27 cellular contexts compared by ENCODE assay signal in genomic region chr4:140866492-140867005, GRCh38.
"Had no signal": no experiment of that assay in that cellular context is flagged by ENCODE, and none has a peak within 500 bp of the region (broad histone marks: within the 10 kb centered on the region; RNA-seq: fewer than 3 reads in every experiment).

No MANE protein-coding gene starts in this region.

- H3K36me3 Mint-ChIP-seq: activated CD4-positive, alpha-beta memory T cell treated with anti-CD3 and anti-CD28 coated beads for 36 hours; naive B cell had no signal

- H3K79me2 ChIP-seq: parathyroid adenoma had no signal

- DNase-seq: activated CD4-positive, alpha-beta memory T cell treated with anti-CD3 and anti-CD28 coated beads for 36 hours; activated CD4-positive, alpha-beta T cell treated with anti-CD3 and anti-CD28 coated beads, Interleukin-2, amount 10 ng/mL, durations not matched to agents 24 days and 14 days; activated CD4-positive, CD25-positive, alpha-beta regulatory T cell treated with anti-CD3 and anti-CD28 coated beads, Interleukin-2, amount 50 U/mL, for 72 hours; activated CD8-positive, alpha-beta memory T cell treated with anti-CD3 and anti-CD28 coated beads, Interleukin-2, amount 50 U/mL, for 4 hours; activated gamma-delta T cell treated with Interleukin-2 at 50 U/mL for 16 hours; activated naive CD4-positive, alpha-beta T cell treated with anti-CD3 and anti-CD28 coated beads, Interleukin-2, amount 50 U/mL, for 16 hours; activated T-cell treated with anti-CD3 and anti-CD28 coated beads, Interleukin-2, amount 50 U/mL, for 1 hour; anterior cingulate cortex; cortex of kidney; endodermal cell; foreskin keratinocyte; left ventricle myocardium superior; naive B cell; nephron progenitor cell; occipital lobe; psoas muscle; right cardiac atrium; spleen; stimulated activated naive CD4-positive, alpha-beta T cell; T-helper 2 cell; tibial artery; upper lobe of right lung had no signal

- H3K27ac ChIP-seq: foreskin keratinocyte, parathyroid adenoma, psoas muscle, spleen, suprapubic skin, tibial artery, upper lobe of right lung had no signal

- H2AFZ ChIP-seq: parathyroid adenoma had no signal

- H3K36me3 ChIP-seq: spleen, suprapubic skin, upper lobe of right lung had no signal

- H3K9me3 Mint-ChIP-seq: activated CD4-positive, alpha-beta memory T cell treated with anti-CD3 and anti-CD28 coated beads for 36 hours; activated CD4-positive, alpha-beta T cell treated with anti-CD3 and anti-CD28 coated beads, Interleukin-2, amount 10 ng/mL, durations not matched to agents 24 days and 14 days; activated T-helper 1 cell treated with anti-CD3 and anti-CD28 coated beads, Interleukin-12 subunit alpha, Interleukin-12 subunit beta, Interleukin-2, Interleukin-4 antibody, amounts not matched to agents 30 ng/mL and 10 ng/mL and 1 ng/mL, durations not matched to agents 14 hours and 24 hours and 36 hours; brain; endodermal cell; nephron progenitor cell had no signal

- H3K9me3 ChIP-seq: psoas muscle, spleen, suprapubic skin, tibial artery, upper lobe of right lung had no signal

- H3K4me3 ChIP-seq: psoas muscle, spleen, suprapubic skin, tibial artery, upper lobe of right lung had no signal

- H3K27ac Mint-ChIP-seq: activated CD4-positive, alpha-beta memory T cell treated with anti-CD3 and anti-CD28 coated beads for 36 hours; activated CD4-positive, alpha-beta T cell treated with anti-CD3 and anti-CD28 coated beads, Interleukin-2, amount 10 ng/mL, durations not matched to agents 24 days and 14 days; activated T-helper 1 cell treated with anti-CD3 and anti-CD28 coated beads, Interleukin-12 subunit alpha, Interleukin-12 subunit beta, Interleukin-2, Interleukin-4 antibody, amounts not matched to agents 30 ng/mL and 10 ng/mL and 1 ng/mL, durations not matched to agents 14 hours and 24 hours and 36 hours; endodermal cell; naive B cell; nephron progenitor cell had no signal

- H3K27me3 ChIP-seq: spleen, suprapubic skin, tibial artery, upper lobe of right lung had no signal

- H3K4me3 Mint-ChIP-seq: activated CD4-positive, alpha-beta memory T cell treated with anti-CD3 and anti-CD28 coated beads for 36 hours; activated CD4-positive, alpha-beta T cell treated with anti-CD3 and anti-CD28 coated beads, Interleukin-2, amount 10 ng/mL, durations not matched to agents 24 days and 14 days; activated T-helper 1 cell treated with anti-CD3 and anti-CD28 coated beads, Interleukin-12 subunit alpha, Interleukin-12 subunit beta, Interleukin-2, Interleukin-4 antibody, amounts not matched to agents 30 ng/mL and 10 ng/mL and 1 ng/mL, durations not matched to agents 14 hours and 24 hours and 36 hours; brain; endodermal cell; naive B cell; nephron progenitor cell had no signal

- ATAC-seq: esophagus mucosa, foreskin keratinocyte, psoas muscle, upper lobe of right lung had no signal

- H3K9ac ChIP-seq: parathyroid adenoma had no signal

- H3K4me1 ChIP-seq: foreskin keratinocyte, parathyroid adenoma, suprapubic skin, upper lobe of right lung had no signal
